8 cellular contexts compared by ENCODE assay signal in the genomic region with DNA sequence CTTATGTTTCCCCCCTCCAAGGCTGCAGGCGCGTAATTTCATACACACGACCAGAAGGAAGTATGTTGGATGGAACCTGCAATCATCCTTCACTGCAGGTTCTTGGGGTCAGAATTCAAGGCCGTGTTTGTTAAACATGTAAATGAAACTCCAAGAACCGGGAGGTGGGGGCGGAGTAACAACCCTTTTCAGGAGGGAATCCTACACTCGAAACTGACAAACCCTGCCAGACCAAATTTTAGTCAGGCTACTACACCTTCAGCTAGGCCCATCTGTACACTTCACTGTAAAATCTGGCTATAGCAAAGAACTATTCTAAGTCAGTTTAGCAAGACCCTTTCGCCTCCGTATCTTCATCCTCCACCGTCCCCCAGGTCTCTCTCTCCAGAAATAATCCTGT. TPM values are rescaled to one million over a fixed set of nuclear protein-coding genes. Genes with fewer than 3 reads are reported as not detected.
DNase-seq lines count a peak whose midpoint lies in the region; ATAC-seq and TF ChIP-seq lines count a peak whose summit lies in the region.

No MANE protein-coding gene starts in this region.

- peak overlapping the region; percentile 82 for H3K4me2 ChIP-seq in PC-3 (ENCODE audit: low read length)

- H3F3A ChIP-seq in PC-3 (ENCODE audit: low read length, unreplicated experiment), result no peaks in the 10 kb centered on the region

- ATAC-seq in PC-3, result no peak

- no TSS peak for BruUV-seq in PC-3 (replicated peaks; lab: Mats Ljungman, UMichigan)

- DNase-seq in PC-3 (no peak), fibroblast of mammary gland (ENCODE audit: low read depth) (no peak), retinal pigment epithelial cell (ENCODE audit: low read depth) (no peak), HuH-7 (ENCODE audit: low spot score) (no peak), RWPE1 (ENCODE audit: low spot score) (no peak), NCI-H2029 treated with DMSO at 0.1 percent for 48 hours (lab: John Stamatoyannopoulos, UW) (no peak)
- no peak for DNase-seq in activated effector memory CD4-positive, alpha-beta T cell treated with anti-CD3 and anti-CD28 coated beads, Interleukin-2, amount 50 U/mL, for 16 hours

- H2AFZ ChIP-seq in PC-3 (ENCODE audit: low read length), result peak overlapping the region; percentile 90

- POLR2A ChIA-PET in PC-3 (lab: Charles Lee; ENCODE audit: unreplicated experiment), result no interaction called here
- POLR2A ChIA-PET in RWPE1 (lab: Yijun Ruan, JAX; ENCODE audit: low non-redundant PET), result no interaction called here

- intact Hi-C loops in PC-3 (cut with micrococcal nuclease), result no loop called here

- H3K4me1 ChIP-seq in PC-3 (ENCODE audit: insufficient read depth, low read length), result no peaks in the 10 kb centered on the region

- no peak for TF ChIP-seq CTCF in PC-3 (conservative IDR thresholded peaks at IDR 0.05; ENCODE audit: low read depth, low read length)
- no peak for TF ChIP-seq CTCF in fibroblast of mammary gland (conservative IDR thresholded peaks at IDR 0.05; ENCODE audit: control insufficient read depth, insufficient read depth, low read depth, low read length)
- TF ChIP-seq CTCF in retinal pigment epithelial cell (conservative IDR thresholded peaks at IDR 0.05; ENCODE audit: low read depth, low read length), result no peak
- no peak for TF ChIP-seq CTCF in RWPE1 (conservative IDR thresholded peaks at IDR 0.05; ENCODE audit: low read depth)

- H3K79me2 ChIP-seq in PC-3 (ENCODE audit: low read length), result no peaks in the 10 kb centered on the region

- H3K9me3 ChIP-seq in PC-3 (ENCODE audit: low read length), result 0 out of 2 replicates have a peak, but pooled peaks cover 4% of the 10 kb centered on the region

- peaks cover 5% of the 10 kb centered on the region; the same call in 1 of the 2 replicates for H3K36me3 ChIP-seq in PC-3 (ENCODE audit: low read depth, low read length)

- H3K27ac ChIP-seq in PC-3 (ENCODE audit: low read length), result no peak overlapping the region
- H3K27ac ChIP-seq in RWPE1, result no peak overlapping the region

- no peaks in the 10 kb centered on the region for H3K9me2 ChIP-seq in PC-3 (replicated peaks; ENCODE audit: low read length)

- H4K20me1 ChIP-seq in PC-3 (ENCODE audit: low read length), result no peaks in the 10 kb centered on the region

- no peaks in the 10 kb centered on the region for H3K27me3 ChIP-seq in PC-3 (ENCODE audit: low read length)

- H3K9ac ChIP-seq in PC-3 (ENCODE audit: low read length), result no peak overlapping the region

- H3K4me3 ChIP-seq in GM08714 (ENCODE audit: low read length) (peak overlapping the region; percentile 81), PC-3 (ENCODE audit: low read length) (peak overlapping the region; percentile 73), fibroblast of mammary gland (ENCODE audit: control insufficient read depth, low read depth, low read length) (peak overlapping the region; percentile 90), retinal pigment epithelial cell (ENCODE audit: low read length) (peak overlapping the region; percentile 96)

- CTCF ChIA-PET in PC-3 (lab: Charles Lee) (no interaction called here), RWPE1 (lab: Yijun Ruan, JAX) (no interaction called here)

RNA-seq across cellular contexts. Expression of a gene that starts 1.2 kb away (rescaled TPM):
- total RNA-seq in PC-3 (2014; rRNA removed), result 1.9 and 2.4 TPM in 2 replicates
